In the genomic region with DNA sequence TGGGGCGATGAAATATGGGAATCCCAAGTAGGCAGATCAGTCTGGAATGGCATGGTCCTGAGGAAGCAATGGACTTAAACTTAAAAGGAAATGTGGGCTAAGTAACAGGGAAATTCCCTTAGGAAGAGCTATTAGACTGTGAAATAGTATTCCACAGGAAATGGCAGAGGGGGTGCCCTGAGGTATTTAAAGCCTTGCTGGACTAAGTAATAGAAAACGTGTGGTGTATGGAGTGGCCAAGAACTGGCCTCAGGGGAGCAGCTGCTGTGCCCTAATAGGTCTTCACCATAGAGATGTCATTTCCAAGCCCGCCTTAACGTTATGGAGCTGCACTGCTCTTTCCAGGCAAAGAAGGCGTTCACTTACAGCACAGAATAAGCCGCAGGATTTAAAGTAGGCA, we compare ENCODE assay signal across 17 cellular contexts.
"Had no signal": no experiment of that assay in that cellular context is flagged by ENCODE, and none has a peak within 500 bp of the region (broad histone marks: within the 10 kb centered on the region; RNA-seq: fewer than 3 reads in every experiment).

No MANE protein-coding gene starts in this region.

- H3K36me3 Mint-ChIP-seq: natural killer cell treated with Interleukin-12 subunit alpha and Interleukin-12 subunit beta and Interleukin-15 and Interleukin-18, amount 100 ng/mL, for 72 hours had no signal

- H3K36me3 ChIP-seq: cardiac muscle cell, colonic mucosa, prostate gland, sigmoid colon, suprapubic skin, upper lobe of left lung had no signal

- DNase-seq: activated CD4-positive, alpha-beta T cell treated with anti-CD3 and anti-CD28 coated beads for 36 hours; activated CD8-positive, alpha-beta T cell treated with anti-CD3 and anti-CD28 coated beads for 36 hours; activated naive CD4-positive, alpha-beta T cell; aorta; colonic mucosa; effector memory CD4-positive, alpha-beta T cell; mammary epithelial cell; sigmoid colon; stimulated activated CD4-positive, alpha-beta T cell treated with anti-CD3 and anti-CD28 coated beads, Interleukin-12 subunit alpha, Interleukin-12 subunit beta, amount 100 ng/mL, for 4 hours; stimulated activated naive CD8-positive, alpha-beta T cell treated with anti-CD3 and anti-CD28 coated beads, Interleukin-15, Interleukin-2, amounts not matched to agents 100 U/mL and 50 U/mL, for 24 hours; upper lobe of left lung had no signal

- ATAC-seq: activated CD4-positive, alpha-beta T cell treated with anti-CD3 and anti-CD28 coated beads for 36 hours; activated CD8-positive, alpha-beta T cell treated with anti-CD3 and anti-CD28 coated beads for 36 hours; left lobe of liver; natural killer cell treated with Interleukin-12 subunit alpha and Interleukin-12 subunit beta and Interleukin-15 and Interleukin-18, amount 100 ng/mL, for 72 hours; stimulated activated naive CD8-positive, alpha-beta T cell treated with anti-CD3 and anti-CD28 coated beads, Interleukin-15, Interleukin-2, amounts not matched to agents 100 U/mL and 50 U/mL, for 24 hours had no signal

- H3K4me1 ChIP-seq: colonic mucosa, prostate gland, suprapubic skin had no signal

- H3K4me1 Mint-ChIP-seq: activated CD4-positive, alpha-beta T cell treated with anti-CD3 and anti-CD28 coated beads for 36 hours had no signal

- H3K27ac Mint-ChIP-seq: activated CD4-positive, alpha-beta T cell treated with anti-CD3 and anti-CD28 coated beads for 36 hours; activated CD8-positive, alpha-beta T cell treated with anti-CD3 and anti-CD28 coated beads for 36 hours; activated T-helper 1 cell treated with anti-CD3 and anti-CD28 coated beads, Interleukin-12 subunit alpha, Interleukin-12 subunit beta, Interleukin-2, Interleukin-4 antibody, amounts not matched to agents 30 ng/mL and 10 ng/mL and 1 ng/mL, durations not matched to agents 14 hours and 24 hours and 36 hours; natural killer cell treated with Interleukin-12 subunit alpha and Interleukin-12 subunit beta and Interleukin-15 and Interleukin-18, amount 100 ng/mL, for 72 hours had no signal

- H3K9me3 Mint-ChIP-seq: activated CD8-positive, alpha-beta T cell treated with anti-CD3 and anti-CD28 coated beads for 36 hours; activated T-helper 1 cell treated with anti-CD3 and anti-CD28 coated beads, Interleukin-12 subunit alpha, Interleukin-12 subunit beta, Interleukin-2, Interleukin-4 antibody, amounts not matched to agents 30 ng/mL and 10 ng/mL and 1 ng/mL, durations not matched to agents 14 hours and 24 hours and 36 hours; natural killer cell treated with Interleukin-12 subunit alpha and Interleukin-12 subunit beta and Interleukin-15 and Interleukin-18, amount 100 ng/mL, for 72 hours had no signal

- H3K4me3 ChIP-seq: cardiac muscle cell, colonic mucosa, prostate gland, sigmoid colon, suprapubic skin, upper lobe of left lung had no signal

- H3K4me3 Mint-ChIP-seq: activated CD4-positive, alpha-beta T cell treated with anti-CD3 and anti-CD28 coated beads for 36 hours; activated CD8-positive, alpha-beta T cell treated with anti-CD3 and anti-CD28 coated beads for 36 hours; activated T-helper 1 cell treated with anti-CD3 and anti-CD28 coated beads, Interleukin-12 subunit alpha, Interleukin-12 subunit beta, Interleukin-2, Interleukin-4 antibody, amounts not matched to agents 30 ng/mL and 10 ng/mL and 1 ng/mL, durations not matched to agents 14 hours and 24 hours and 36 hours; natural killer cell treated with Interleukin-12 subunit alpha and Interleukin-12 subunit beta and Interleukin-15 and Interleukin-18, amount 100 ng/mL, for 72 hours had no signal

- H3K9me3 ChIP-seq: colonic mucosa, prostate gland, sigmoid colon, suprapubic skin, upper lobe of left lung had no signal
